In genomic region chr15:52727825-52728224, GRCh38 we compare ENCODE assay signal across 28 cellular contexts. TPM values are rescaled to one million over a fixed set of nuclear protein-coding genes. Genes with fewer than 3 reads are reported as not detected.
DNase-seq lines count a peak whose midpoint lies in the region; ATAC-seq and TF ChIP-seq lines count a peak whose summit lies in the region.
"Had no signal": no experiment of that assay in that cellular context is flagged by ENCODE, and none has a peak within 500 bp of the region (broad histone marks: within the 10 kb centered on the region; RNA-seq: fewer than 3 reads in every experiment).

No MANE protein-coding gene starts in this region.

- H3K4me1 Mint-ChIP-seq in CD4-positive, CD25-positive, alpha-beta regulatory T cell = peaks cover 7 to 30% (median 16%) of the 10 kb centered on the region in 4 donors
- peaks cover 14% of the 10 kb centered on the region for H3K4me1 Mint-ChIP-seq in chondrocyte (ENCODE audit: low read depth)

- no peaks in the 10 kb centered on the region for H3K9me3 ChIP-seq in CD4-positive, CD25-positive, alpha-beta regulatory T cell (ENCODE audit: control insufficient read depth in 2 of 2, low read length in 2 of 2)
- H3K9me3 ChIP-seq: esophagus squamous epithelium had no signal

- no peaks in the 10 kb centered on the region for H3K9me3 Mint-ChIP-seq in CD4-positive, CD25-positive, alpha-beta regulatory T cell
- no peaks in the 10 kb centered on the region for H3K9me3 Mint-ChIP-seq in chondrocyte (ENCODE audit: low read depth)
- H3K9me3 Mint-ChIP-seq: CD4-positive, alpha-beta memory T cell; natural killer cell treated with Interleukin-12 subunit alpha and Interleukin-12 subunit beta and Interleukin-15 and Interleukin-18, amount 100 ng/mL, for 72 hours had no signal

- ATAC-seq in CD4-positive, CD25-positive, alpha-beta regulatory T cell (ENCODE audit: low read depth in 2 of 2) = no peak
- ATAC-seq in HG02973 (IDR thresholded peaks at IDR 0.05; ENCODE audit: unreplicated experiment) = no peak
- ATAC-seq in HG02759 (IDR thresholded peaks at IDR 0.05; ENCODE audit: unreplicated experiment) = no peak
- ATAC-seq: GM12878; natural killer cell treated with Interleukin-12 subunit alpha and Interleukin-12 subunit beta and Interleukin-15 and Interleukin-18, amount 100 ng/mL, for 72 hours; Right ventricle myocardium inferior; sciatic nerve; WTC11 had no signal

- peaks cover 16% of the 10 kb centered on the region for H3K4me1 ChIP-seq in CD4-positive, CD25-positive, alpha-beta regulatory T cell (ENCODE audit: control insufficient read depth, insufficient read depth, low read length, poor library complexity, severe bottlenecking)

- no peak for TF ChIP-seq CTCF in chondrocyte (IDR thresholded peaks at IDR 0.05)

- H3K36me3 Mint-ChIP-seq in CD4-positive, CD25-positive, alpha-beta regulatory T cell = no peaks in the 10 kb centered on the region
- no peaks in the 10 kb centered on the region for H3K36me3 Mint-ChIP-seq in chondrocyte (ENCODE audit: low read depth)
- H3K36me3 Mint-ChIP-seq: CD4-positive, alpha-beta memory T cell; natural killer cell treated with Interleukin-12 subunit alpha and Interleukin-12 subunit beta and Interleukin-15 and Interleukin-18, amount 100 ng/mL, for 72 hours had no signal

- peaks cover 2% of the 10 kb centered on the region for H3K27me3 ChIP-seq in CD4-positive, CD25-positive, alpha-beta regulatory T cell (ENCODE audit: control insufficient read depth, insufficient read depth, low read length)
- H3K27me3 ChIP-seq: esophagus squamous epithelium had no signal

- H3K36me3 ChIP-seq in CD4-positive, CD25-positive, alpha-beta regulatory T cell (ENCODE audit: control insufficient read depth, insufficient read depth, low read length) = no peaks in the 10 kb centered on the region
- H3K36me3 ChIP-seq: esophagus squamous epithelium had no signal

- H3K4me3 Mint-ChIP-seq in CD4-positive, CD25-positive, alpha-beta regulatory T cell = no peak overlapping the region
- H3K4me3 Mint-ChIP-seq in chondrocyte (ENCODE audit: unreplicated experiment) = no peak overlapping the region
- H3K4me3 Mint-ChIP-seq: CD4-positive, alpha-beta memory T cell; natural killer cell treated with Interleukin-12 subunit alpha and Interleukin-12 subunit beta and Interleukin-15 and Interleukin-18, amount 100 ng/mL, for 72 hours; WTC11 had no signal

- no peak overlapping the region for H3K27ac ChIP-seq in CD4-positive, CD25-positive, alpha-beta regulatory T cell (ENCODE audit: insufficient read depth, low read length, poor library complexity, severe bottlenecking)
- H3K27ac ChIP-seq: esophagus squamous epithelium had no signal

- peak; percentile 8 for DNase-seq in A172 (ENCODE audit: low spot score)
- DNase-seq in CD4-positive, CD25-positive, alpha-beta regulatory T cell = no peak
- peak; percentile 76 for DNase-seq in NCI-H526 treated with DMSO at 0.1 percent for 48 hours (lab: John Stamatoyannopoulos, UW)
- DNase-seq in glomerular visceral epithelial cell (ENCODE audit: extremely low spot score) = peak; percentile 20
- no peak for DNase-seq in UCSD-AML1 (lab: John Stamatoyannopoulos, UW; ENCODE audit: unreplicated experiment)
- DNase-seq in chondrocyte (ENCODE audit: low spot score) = no peak
- DNase-seq: activated CD4-positive, alpha-beta T cell treated with anti-CD3 and anti-CD28 coated beads, Interleukin-2, amount 50 U/mL, for 4 hours; activated CD8-positive, alpha-beta memory T cell treated with anti-CD3 and anti-CD28 coated beads, Interleukin-2, amount 50 U/mL, for 4 hours; activated effector memory CD4-positive, alpha-beta T cell treated with Interleukin-2 at 50 U/mL for 16 hours; CD4-positive, alpha-beta memory T cell; cerebellar nuclear complex; DMS79; effector CD8-positive, alpha-beta T cell; esophagus squamous epithelium; HCEC 1CT; KBM-7; kidney; MV-4-11; NCI-H524 treated with DMSO at 0.1 percent for 48 hours; OCI-M1; T-helper 9 cell had no signal

- peaks cover 4% of the 10 kb centered on the region for H3K27me3 Mint-ChIP-seq in CD4-positive, CD25-positive, alpha-beta regulatory T cell
- H3K27me3 Mint-ChIP-seq in chondrocyte (ENCODE audit: low read depth) = peaks cover 1% of the 10 kb centered on the region

- no peak overlapping the region for H3K4me3 ChIP-seq in CD4-positive, CD25-positive, alpha-beta regulatory T cell (ENCODE audit: low read depth, low read length)
- H3K4me3 ChIP-seq: esophagus squamous epithelium, GM12878 had no signal

- peak overlapping the region; percentile 26 to 97 (median 77) for H3K27ac Mint-ChIP-seq in CD4-positive, CD25-positive, alpha-beta regulatory T cell
- no peak overlapping the region for H3K27ac Mint-ChIP-seq in chondrocyte (ENCODE audit: unreplicated experiment)
- H3K27ac Mint-ChIP-seq: natural killer cell treated with Interleukin-12 subunit alpha and Interleukin-12 subunit beta and Interleukin-15 and Interleukin-18, amount 100 ng/mL, for 72 hours; WTC11 had no signal

RNA-seq across cellular contexts. Expression of gene ATOSA, which starts 48.6 kb away (rescaled TPM):
- total RNA-seq in A172 (2014; rRNA removed; shearing (Covaris generic)) = 8.0 and 9.0 TPM in 2 replicates
- total RNA-seq in CD4-positive, CD25-positive, alpha-beta regulatory T cell = 139 TPM
- polyA plus RNA-seq in CD4-positive, CD25-positive, alpha-beta regulatory T cell = 10 to 100 TPM; 13.5 to 20.5 (median 17.8) TPM
- total RNA-seq in chondrocyte = 18.7 to 38.8 TPM (median 21.9 TPM) in 3 replicates

Comparison
In these comparisons a context has a peak if more than half of its experiments do, and no peak if none do; other contexts are left out.
1. DNase-seq: peak in A172 (single experiment), NCI-H526 treated with DMSO at 0.1 percent for 48 hours (single experiment) and glomerular visceral epithelial cell (single experiment); none in CD4-positive, CD25-positive, alpha-beta regulatory T cell (0 of 3), UCSD-AML1 (single experiment) and chondrocyte (single experiment).